In genomic region chr1:228478326-228478725, GRCh38 we compare ENCODE assay signal across 27 cellular contexts. TPM values are rescaled to one million over a fixed set of nuclear protein-coding genes. Genes with fewer than 3 reads are reported as not detected.
DNase-seq lines count a peak whose midpoint lies in the region; ATAC-seq and TF ChIP-seq lines count a peak whose summit lies in the region.
"Had no signal": no experiment of that assay in that cellular context is flagged by ENCODE, and none has a peak within 500 bp of the region (broad histone marks: within the 10 kb centered on the region; RNA-seq: fewer than 3 reads in every experiment).

No MANE protein-coding gene starts in this region.

- H3K4me3 ChIP-seq in HUES48 (ENCODE audit: low read depth, low read length) (peak overlapping the region; percentile 43), dorsolateral prefrontal cortex (no peak overlapping the region)
- H3K4me3 ChIP-seq: coronary artery, K562, MG63, ovary, right atrium auricular region, SK-N-MC, spleen, testis had no signal

- no peak for DNase-seq in activated naive CD8-positive, alpha-beta T cell treated with anti-CD3 and anti-CD28 coated beads, Interleukin-2, amount 50 U/mL, for 24 hours
- no peak for DNase-seq in effector memory CD8-positive, alpha-beta T cell
- DNase-seq in stimulated activated effector memory CD8-positive, alpha-beta T cell treated with anti-CD3 and anti-CD28 coated beads, Interleukin-12 subunit alpha, Interleukin-12 subunit beta, amount 100 ng/mL, for 72 hours (ENCODE audit: low spot score in 2 of 2) = no peak
- DNase-seq in dorsolateral prefrontal cortex = no peak
- DNase-seq: ACHN; activated CD4-positive, alpha-beta T cell treated with anti-CD3 and anti-CD28 coated beads, Interleukin-2, amount 50 U/mL, for 4 hours; activated naive CD4-positive, alpha-beta T cell; C1 segment of cervical spinal cord; HFFc6; MG63; NCI-H1417 treated with DMSO at 0.1 percent for 48 hours; NCI-H446; NCI-H82; ovary; spleen; stimulated activated CD4-positive, alpha-beta T cell treated with anti-CD3 and anti-CD28 coated beads, Interleukin-2, amount 100 ng/mL, for 48 hours; stimulated activated naive B cell treated with anti-CD40 and anti-IgM and Interleukin-4, amounts not matched to agents 10 μg/mL and 1 μg/mL and 100 μg/mL, for 72 hours; T-helper 9 cell; testis had no signal

- peaks cover 14% of the 10 kb centered on the region for H3K4me1 Mint-ChIP-seq in activated naive CD8-positive, alpha-beta T cell (ENCODE audit: low read depth)
- peaks cover 40% of the 10 kb centered on the region for H3K4me1 Mint-ChIP-seq in activated naive CD8-positive, alpha-beta T cell treated with anti-CD3 and anti-CD28 coated beads, Interleukin-2, amount 50 U/mL, for 24 hours
- peaks cover 16 to 22% of the 10 kb centered on the region in 2 donors for H3K4me1 Mint-ChIP-seq in effector memory CD8-positive, alpha-beta T cell (ENCODE audit: low read depth in 2 of 2)
- peaks cover 64% of the 10 kb centered on the region for H3K4me1 Mint-ChIP-seq in stimulated activated effector memory CD8-positive, alpha-beta T cell treated with anti-CD3 and anti-CD28 coated beads, Interleukin-12 subunit alpha, Interleukin-12 subunit beta, amount 100 ng/mL, for 72 hours

- peak overlapping the region; percentile 12 for H3K4me3 Mint-ChIP-seq in activated naive CD8-positive, alpha-beta T cell
- no peak overlapping the region for H3K4me3 Mint-ChIP-seq in activated naive CD8-positive, alpha-beta T cell treated with anti-CD3 and anti-CD28 coated beads, Interleukin-2, amount 50 U/mL, for 24 hours
- H3K4me3 Mint-ChIP-seq in effector memory CD8-positive, alpha-beta T cell = peak overlapping the region; percentile 59 to 63
- H3K4me3 Mint-ChIP-seq in stimulated activated effector memory CD8-positive, alpha-beta T cell treated with anti-CD3 and anti-CD28 coated beads, Interleukin-12 subunit alpha, Interleukin-12 subunit beta, amount 100 ng/mL, for 72 hours = peak overlapping the region; percentile 59
- H3K4me3 Mint-ChIP-seq: HFFc6; stimulated activated naive B cell treated with anti-CD40 and anti-IgM and Interleukin-4, amounts not matched to agents 10 μg/mL and 1 μg/mL and 100 μg/mL, for 72 hours had no signal

- H3K27ac ChIP-seq in HUES48 (ENCODE audit: low read depth, low read length) = peak overlapping the region; percentile 55
- no peak overlapping the region for H3K27ac ChIP-seq in dorsolateral prefrontal cortex
- H3K27ac ChIP-seq: coronary artery, ovary, right atrium auricular region, SK-N-MC, testis had no signal

- H3K4me1 ChIP-seq in HUES48 (ENCODE audit: control insufficient read depth, insufficient read depth, low read length) = peaks cover 43% of the 10 kb centered on the region
- H3K4me1 ChIP-seq: right atrium auricular region, testis had no signal

- intact Hi-C loops in dorsolateral prefrontal cortex (cut with DNase I) = no loop called here

- no peaks in the 10 kb centered on the region for H3K9me3 Mint-ChIP-seq in activated naive CD8-positive, alpha-beta T cell (ENCODE audit: low read depth)
- H3K9me3 Mint-ChIP-seq in activated naive CD8-positive, alpha-beta T cell treated with anti-CD3 and anti-CD28 coated beads, Interleukin-2, amount 50 U/mL, for 24 hours = peaks cover 3% of the 10 kb centered on the region
- H3K9me3 Mint-ChIP-seq in effector memory CD8-positive, alpha-beta T cell = no peaks in the 10 kb centered on the region
- no peaks in the 10 kb centered on the region for H3K9me3 Mint-ChIP-seq in stimulated activated effector memory CD8-positive, alpha-beta T cell treated with anti-CD3 and anti-CD28 coated beads, Interleukin-12 subunit alpha, Interleukin-12 subunit beta, amount 100 ng/mL, for 72 hours
- H3K9me3 Mint-ChIP-seq: HFFc6 had no signal

- no peaks in the 10 kb centered on the region for H3K9me3 ChIP-seq in HUES48 (ENCODE audit: control insufficient read depth, insufficient read depth, low read length)
- H3K9me3 ChIP-seq: MG63, ovary, right atrium auricular region, spleen, testis had no signal

- no peak overlapping the region for H3K27ac Mint-ChIP-seq in activated naive CD8-positive, alpha-beta T cell
- H3K27ac Mint-ChIP-seq in activated naive CD8-positive, alpha-beta T cell treated with anti-CD3 and anti-CD28 coated beads, Interleukin-2, amount 50 U/mL, for 24 hours = no peak overlapping the region
- H3K27ac Mint-ChIP-seq in effector memory CD8-positive, alpha-beta T cell = peak overlapping the region; percentile 88 to 89
- peak overlapping the region; percentile 83 for H3K27ac Mint-ChIP-seq in stimulated activated effector memory CD8-positive, alpha-beta T cell treated with anti-CD3 and anti-CD28 coated beads, Interleukin-12 subunit alpha, Interleukin-12 subunit beta, amount 100 ng/mL, for 72 hours
- H3K27ac Mint-ChIP-seq: HFFc6 had no signal

- no peak for TF ChIP-seq CTCF in dorsolateral prefrontal cortex (IDR thresholded peaks at IDR 0.05 in 54 of 56, conservative IDR thresholded peaks at IDR 0.05 in 2 of 56; ENCODE audit: low read depth in 1 of 56, partially characterized antibody in 56 of 56)

- H3K27me3 ChIP-seq in HUES48 (ENCODE audit: control insufficient read depth, insufficient read depth, low read length) (no peaks in the 10 kb centered on the region), dorsolateral prefrontal cortex (no peaks in the 10 kb centered on the region)
- H3K27me3 ChIP-seq: MG63, ovary, right atrium auricular region, spleen, testis had no signal

- ATAC-seq in activated naive CD8-positive, alpha-beta T cell treated with anti-CD3 and anti-CD28 coated beads, Interleukin-2, amount 50 U/mL, for 24 hours = no peak
- ATAC-seq in effector memory CD8-positive, alpha-beta T cell (replicated peaks) = no peak
- ATAC-seq in stimulated activated effector memory CD8-positive, alpha-beta T cell treated with anti-CD3 and anti-CD28 coated beads, Interleukin-12 subunit alpha, Interleukin-12 subunit beta, amount 100 ng/mL, for 72 hours = no peak
- ATAC-seq in GM19452 (IDR thresholded peaks at IDR 0.05; ENCODE audit: unreplicated experiment) (no peak), HG02759 (IDR thresholded peaks at IDR 0.05; ENCODE audit: unreplicated experiment) (no peak)

- H3K9ac ChIP-seq in HUES48 (ENCODE audit: low read depth, low read length) = no peak overlapping the region

- no peaks in the 10 kb centered on the region for H3K36me3 ChIP-seq in HUES48 (ENCODE audit: control insufficient read depth, insufficient read depth, low read length)
- H3K36me3 ChIP-seq: MG63, ovary, right atrium auricular region, spleen had no signal

- no peaks in the 10 kb centered on the region for H3K36me3 Mint-ChIP-seq in activated naive CD8-positive, alpha-beta T cell
- no peaks in the 10 kb centered on the region for H3K36me3 Mint-ChIP-seq in activated naive CD8-positive, alpha-beta T cell treated with anti-CD3 and anti-CD28 coated beads, Interleukin-2, amount 50 U/mL, for 24 hours (ENCODE audit: low read depth)
- peaks cover 9% of the 10 kb centered on the region for H3K36me3 Mint-ChIP-seq in effector memory CD8-positive, alpha-beta T cell (ENCODE audit: insufficient read depth)
- peaks cover 10% of the 10 kb centered on the region for H3K36me3 Mint-ChIP-seq in stimulated activated effector memory CD8-positive, alpha-beta T cell treated with anti-CD3 and anti-CD28 coated beads, Interleukin-12 subunit alpha, Interleukin-12 subunit beta, amount 100 ng/mL, for 72 hours
- H3K36me3 Mint-ChIP-seq: stimulated activated naive B cell treated with anti-CD40 and anti-IgM and Interleukin-4, amounts not matched to agents 10 μg/mL and 1 μg/mL and 100 μg/mL, for 72 hours had no signal

- H3K27me3 Mint-ChIP-seq in activated naive CD8-positive, alpha-beta T cell = peaks cover 2% of the 10 kb centered on the region
- H3K27me3 Mint-ChIP-seq in activated naive CD8-positive, alpha-beta T cell treated with anti-CD3 and anti-CD28 coated beads, Interleukin-2, amount 50 U/mL, for 24 hours = peaks cover 4% of the 10 kb centered on the region
- H3K27me3 Mint-ChIP-seq in effector memory CD8-positive, alpha-beta T cell = peaks cover 0 to 9% of the 10 kb centered on the region in 2 donors

RNA-seq across cellular contexts. Expression of gene RNF187, which starts 8.9 kb away (rescaled TPM):
- 100 to 1,000 TPM; 154 to 378 (median 280) TPM for total RNA-seq in dorsolateral prefrontal cortex

Comparison
In these comparisons a context has a peak if more than half of its experiments do, and no peak if none do; other contexts are left out.
1. H3K27ac Mint-ChIP-seq: peak in effector memory CD8-positive, alpha-beta T cell (2 of 2) and stimulated activated effector memory CD8-positive, alpha-beta T cell treated with anti-CD3 and anti-CD28 coated beads, Interleukin-12 subunit alpha, Interleukin-12 subunit beta, amount 100 ng/mL, for 72 hours (single experiment); none in activated naive CD8-positive, alpha-beta T cell (single experiment) and activated naive CD8-positive, alpha-beta T cell treated with anti-CD3 and anti-CD28 coated beads, Interleukin-2, amount 50 U/mL, for 24 hours (single experiment).